ENCODE assay signal across 18 cellular contexts in the genomic region with DNA sequence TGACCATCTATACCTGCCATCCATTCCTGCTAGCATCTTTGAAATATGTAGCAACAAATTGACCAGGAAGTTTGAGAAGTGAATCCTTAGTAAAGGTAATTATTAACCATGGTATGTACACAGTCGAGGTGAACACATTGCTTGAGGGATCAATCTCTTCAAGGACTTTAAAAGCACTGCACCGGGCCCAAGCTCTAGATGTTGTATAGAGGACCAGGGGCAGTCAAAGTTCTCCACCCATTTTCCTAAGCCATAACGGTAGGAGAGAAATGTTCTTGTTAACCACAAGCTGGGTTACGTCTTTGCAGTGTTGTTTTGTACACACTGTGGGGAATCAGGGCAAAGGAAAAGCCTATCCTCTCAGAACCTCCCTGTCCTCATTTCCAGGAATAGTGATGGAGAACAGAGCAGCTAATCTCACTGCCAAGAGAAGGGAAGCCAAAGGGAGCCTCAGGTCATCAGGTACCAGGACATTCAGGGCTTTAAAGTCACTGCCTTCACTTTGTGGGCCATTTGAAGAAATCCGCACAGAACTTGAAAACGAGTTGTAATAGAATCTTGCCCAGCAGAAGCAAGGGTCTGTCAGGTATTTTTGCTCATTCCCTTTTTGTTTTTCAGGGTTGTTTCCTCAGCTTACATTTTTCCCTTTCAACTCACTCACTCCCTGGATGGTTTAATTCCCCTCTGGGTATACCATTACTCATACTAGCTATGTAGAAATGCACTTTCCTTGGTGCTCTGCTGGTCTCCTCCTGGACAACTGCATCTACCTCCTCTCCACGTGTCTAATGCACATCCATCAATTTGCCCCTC. TPM values are rescaled to one million over a fixed set of nuclear protein-coding genes. Genes with fewer than 3 reads are reported as not detected.
DNase-seq lines count a peak whose midpoint lies in the region; ATAC-seq, FAIRE-seq and TF ChIP-seq lines count a peak whose summit lies in the region.
"Had no signal": no experiment of that assay in that cellular context is flagged by ENCODE, and none has a peak within 500 bp of the region (broad histone marks: within the 10 kb centered on the region; RNA-seq: fewer than 3 reads in every experiment).

No MANE protein-coding gene starts in this region.

- FAIRE-seq in D721Med (lab: Jason Lieb, UNC) = no peak
- FAIRE-seq: K562 had no signal

- H3K79me2 ChIP-seq in OCI-LY3 (ENCODE audit: low read length) = no peaks in the 10 kb centered on the region

- no peaks in the 10 kb centered on the region for H4K20me1 ChIP-seq in OCI-LY3 (ENCODE audit: insufficient read depth, low read length)

- H3K9me3 ChIP-seq in OCI-LY3 (ENCODE audit: insufficient read depth, low read length) = no peaks in the 10 kb centered on the region
- H3K9me3 ChIP-seq in tibial artery = no peaks in the 10 kb centered on the region
- H3K9me3 ChIP-seq: tibial nerve had no signal

- H3K27me3 ChIP-seq in OCI-LY3 (ENCODE audit: low read depth, low read length) (no peaks in the 10 kb centered on the region), tibial artery (no peaks in the 10 kb centered on the region)
- H3K27me3 ChIP-seq: tibial nerve had no signal

- peak; percentile 56 for ATAC-seq in sciatic nerve
- ATAC-seq: activated CD4-positive, CD25-positive, alpha-beta regulatory T cell treated with anti-CD3 and anti-CD28 coated beads, Interleukin-2, amount 50 U/mL, for 24 hours; K562; Panc1 had no signal

- peak overlapping the region; percentile 28 for H3K4me2 ChIP-seq in OCI-LY3 (ENCODE audit: low read length)

- no peak overlapping the region for H3K9ac ChIP-seq in OCI-LY3 (ENCODE audit: low read length)

- H3K4me3 ChIP-seq in OCI-LY3 (ENCODE audit: low read length) = no peak overlapping the region
- H3K4me3 ChIP-seq in tibial artery = no peak overlapping the region
- H3K4me3 ChIP-seq: K562, tibial nerve had no signal

- intact Hi-C loops in sciatic nerve (cut with DNase I) (no loop called here), tibial artery (cut with DNase I; ENCODE audit: low total_unique reads) (no loop called here)

- H3K4me1 ChIP-seq in OCI-LY3 (ENCODE audit: low read length) (peaks cover 22% of the 10 kb centered on the region), tibial artery (peaks cover 0 to 34% (median 18%) of the 10 kb centered on the region in 4 donors)

- H3K36me3 ChIP-seq in OCI-LY3 (replicated peaks; ENCODE audit: low read depth, low read length) (no peaks in the 10 kb centered on the region), tibial artery (no peaks in the 10 kb centered on the region)
- H3K36me3 ChIP-seq: tibial nerve had no signal

- no peak overlapping the region for H2AFZ ChIP-seq in OCI-LY3 (ENCODE audit: low read depth, low read length)

- no peak overlapping the region for H3K27ac ChIP-seq in OCI-LY3 (ENCODE audit: low read length)
- H3K27ac ChIP-seq in tibial artery = no peak overlapping the region
- H3K27ac ChIP-seq: tibial nerve had no signal

- TF ChIP-seq CTCF in OCI-LY3 (IDR thresholded peaks at IDR 0.05; ENCODE audit: low read depth, low read length) (no peak), D721Med (IDR thresholded peaks at IDR 0.05; ENCODE audit: insufficient read depth, missing control alignments) (no peak), tibial artery (IDR thresholded peaks at IDR 0.05) (no peak)

- peak; percentile 57 for DNase-seq in EL
- peak; percentile 59 for DNase-seq in islet precursor cell
- DNase-seq in sciatic nerve (ENCODE audit: low spot score) = no peak
- DNase-seq in nucleus accumbens (lab: John Stamatoyannopoulos, UW) = no peak
- DNase-seq in D721Med (ENCODE audit: insufficient read length, low spot score) = no peak
- DNase-seq in tibial artery = no peak
- DNase-seq in dedifferentiated amniotic fluid mesenchymal stem cell (ENCODE audit: extremely low spot score) = no peak
- DNase-seq: C1 segment of cervical spinal cord; hypothalamus; midbrain; NCI-H1417 treated with DMSO at 0.1 percent for 48 hours; NCI-H510A; stimulated activated CD4-positive, alpha-beta T cell treated with anti-CD3 and anti-CD28 coated beads, Interleukin-1b, Interleukin-23, amount 100 ng/mL, for 48 hours had no signal

RNA-seq across cellular contexts. Expression of a gene that starts 5.3 kb away (rescaled TPM):
- total RNA-seq in sciatic nerve = 16.9 TPM

RNA-seq across cellular contexts. Expression of a gene that starts 22.7 kb away (rescaled TPM):
- total RNA-seq in sciatic nerve = 2.0 TPM
- total RNA-seq: K562 had no signal

Comparison
In these comparisons a context has a peak if more than half of its experiments do, and no peak if none do; other contexts are left out.
1. DNase-seq: peak in EL (single experiment) and islet precursor cell (single experiment); none in sciatic nerve (single experiment), nucleus accumbens (0 of 56), D721Med (single experiment), tibial artery (0 of 2) and dedifferentiated amniotic fluid mesenchymal stem cell (single experiment).